ENCODE assay signal across 9 cellular contexts in the genomic region with DNA sequence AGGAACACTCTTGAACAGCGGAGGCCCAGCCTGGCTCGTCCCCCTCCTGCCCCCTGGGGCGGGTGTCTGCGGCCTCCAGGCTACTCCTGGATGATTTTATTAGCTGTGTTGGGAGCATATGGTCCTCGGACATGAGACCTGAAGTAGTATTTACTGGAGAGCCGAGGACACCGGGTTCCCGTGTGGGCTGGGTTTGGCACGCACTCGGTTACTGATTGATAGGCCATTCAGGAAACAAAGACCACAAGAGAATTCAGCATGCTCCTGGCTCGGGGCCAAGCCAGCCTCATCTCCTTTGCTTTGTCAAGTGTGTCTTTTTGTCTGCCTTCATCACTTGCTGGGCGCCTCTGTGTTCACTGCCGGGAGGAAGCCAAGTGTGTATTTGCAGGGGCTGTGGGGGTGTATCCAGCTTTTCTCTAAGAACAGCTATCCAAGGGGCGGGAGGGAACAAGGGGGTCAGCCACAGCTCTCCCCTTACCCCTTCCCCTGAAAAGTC. TPM values are rescaled to one million over a fixed set of nuclear protein-coding genes. Genes with fewer than 3 reads are reported as not detected.
DNase-seq lines count a peak whose midpoint lies in the region; ATAC-seq and TF ChIP-seq lines count a peak whose summit lies in the region.
"Had no signal": no experiment of that assay in that cellular context is flagged by ENCODE, and none has a peak within 500 bp of the region (broad histone marks: within the 10 kb centered on the region; RNA-seq: fewer than 3 reads in every experiment).

No MANE protein-coding gene starts in this region.

- peak overlapping the region; percentile 65 for H3K4me3 Mint-ChIP-seq in CD8-positive, alpha-beta T cell
- H3K4me3 Mint-ChIP-seq in stimulated activated naive CD8-positive, alpha-beta T cell treated with anti-CD3 and anti-CD28 coated beads, Interleukin-15, Interleukin-2, amounts not matched to agents 100 ng/mL and 50 ng/mL, for 24 hours = peak overlapping the region; percentile 64

- 44% methylated on average over 13 of the region's 14 CpGs for WGBS in HUES64

- intact Hi-C loops in CD8-positive, alpha-beta T cell (cut with DNase I, micrococcal nuclease) = loop anchor here (1.0 to 5.0 kb wide), 2 partner anchors 13 to 388 kb away; no protein-coding TSS in a partner anchor

- no peak overlapping the region for H3K9ac ChIP-seq in HUES64 (ENCODE audit: low read depth, low read length)
- peak overlapping the region; percentile 47 to 60 for H3K9ac ChIP-seq in mucosa of rectum (ENCODE audit: low read depth in 1 of 2, low read length in 2 of 2)

- H3K27ac Mint-ChIP-seq in CD8-positive, alpha-beta T cell = peak overlapping the region; percentile 92
- H3K27ac Mint-ChIP-seq in stimulated activated naive CD8-positive, alpha-beta T cell treated with anti-CD3 and anti-CD28 coated beads, Interleukin-15, Interleukin-2, amounts not matched to agents 100 ng/mL and 50 ng/mL, for 24 hours = peak overlapping the region; percentile 97

- DNase-seq in CD8-positive, alpha-beta T cell = peak; percentile 70 to 92 (median 86)
- DNase-seq in T-helper 2 cell (peak; percentile 41 to 94 (median 73)), amniotic epithelial cell (ENCODE audit: low read depth) (peak; percentile 30), GM03348 (ENCODE audit: low spot score) (no peak)

- TF ChIP-seq CTCF in CD8-positive, alpha-beta T cell (IDR thresholded peaks at IDR 0.05) = no peak

- peak; percentile 54 for ATAC-seq in CD8-positive, alpha-beta T cell
- peak; percentile 36 for ATAC-seq in GM19463 (IDR thresholded peaks at IDR 0.05; ENCODE audit: unreplicated experiment)

- peaks cover 50% of the 10 kb centered on the region for H3K4me1 Mint-ChIP-seq in CD8-positive, alpha-beta T cell (ENCODE audit: low read depth)
- H3K4me1 Mint-ChIP-seq in stimulated activated naive CD8-positive, alpha-beta T cell treated with anti-CD3 and anti-CD28 coated beads, Interleukin-15, Interleukin-2, amounts not matched to agents 100 ng/mL and 50 ng/mL, for 24 hours (ENCODE audit: low read depth) = peaks cover 66% of the 10 kb centered on the region

- peak overlapping the region; percentile 9 for H3K4me3 ChIP-seq in CD8-positive, alpha-beta T cell (ENCODE audit: low read depth, low read length)
- H3K4me3 ChIP-seq in HUES64 (ENCODE audit: low read length) (no peak overlapping the region), mucosa of rectum (ENCODE audit: low read length in 2 of 2) (peak overlapping the region in 1 of 2 donors; percentile 37)

- H3K36me3 ChIP-seq in CD8-positive, alpha-beta T cell (ENCODE audit: insufficient read depth, low read length) = no peaks in the 10 kb centered on the region
- H3K36me3 ChIP-seq in HUES64 (ENCODE audit: insufficient read depth, low read length) (no peaks in the 10 kb centered on the region), mucosa of rectum (ENCODE audit: control insufficient read depth in 2 of 2, insufficient read depth in 2 of 2, low read length in 2 of 2) (no peaks in the 10 kb centered on the region)
- H3K36me3 ChIP-seq: heart right ventricle had no signal

- H3K9me3 ChIP-seq in CD8-positive, alpha-beta T cell (ENCODE audit: low read length) = no peaks in the 10 kb centered on the region
- H3K9me3 ChIP-seq in HUES64 (ENCODE audit: insufficient read depth, low read depth, low read length) (no peaks in the 10 kb centered on the region), mucosa of rectum (ENCODE audit: control insufficient read depth in 2 of 2, low read length in 2 of 2) (no peaks in the 10 kb centered on the region)
- H3K9me3 ChIP-seq: heart right ventricle had no signal

- no peaks in the 10 kb centered on the region for H3K36me3 Mint-ChIP-seq in CD8-positive, alpha-beta T cell
- H3K36me3 Mint-ChIP-seq in stimulated activated naive CD8-positive, alpha-beta T cell treated with anti-CD3 and anti-CD28 coated beads, Interleukin-15, Interleukin-2, amounts not matched to agents 100 ng/mL and 50 ng/mL, for 24 hours (ENCODE audit: low read depth) = no peaks in the 10 kb centered on the region

- peaks cover 46% of the 10 kb centered on the region for H3K4me1 ChIP-seq in CD8-positive, alpha-beta T cell (ENCODE audit: insufficient read depth, low read length)
- H3K4me1 ChIP-seq in HUES64 (ENCODE audit: insufficient read depth, low read length) (peaks cover 28% of the 10 kb centered on the region), mucosa of rectum (ENCODE audit: control insufficient read depth in 2 of 2, insufficient read depth in 2 of 2, low read length in 2 of 2) (peaks cover 36 to 38% of the 10 kb centered on the region in 2 donors)

- no peaks in the 10 kb centered on the region for H3K27me3 ChIP-seq in CD8-positive, alpha-beta T cell (ENCODE audit: insufficient read depth, low read length)
- no peaks in the 10 kb centered on the region for H3K27me3 ChIP-seq in HUES64 (ENCODE audit: insufficient read depth, low read length)
- no peaks in the 10 kb centered on the region for H3K27me3 ChIP-seq in mucosa of rectum (ENCODE audit: control insufficient read depth in 2 of 2, insufficient read depth in 2 of 2, low read length in 2 of 2)

- CTCF ChIA-PET in CD8-positive, alpha-beta T cell (lab: Charles Lee) = interaction anchor here (0.7 to 12.9 kb wide), 13 partner anchors 9 to 389 kb away, joined by 3 to 431 read pairs (median 11); a partner anchor contains a TSS

- POLR2A ChIA-PET in CD8-positive, alpha-beta T cell (lab: Charles Lee) = interaction anchor here (0.7 to 1.9 kb wide), 7 partner anchors 9 to 188 kb away, joined by 3 to 7 read pairs (median 4); no protein-coding TSS in a partner anchor

- no peaks in the 10 kb centered on the region for H3K9me3 Mint-ChIP-seq in CD8-positive, alpha-beta T cell
- H3K9me3 Mint-ChIP-seq in stimulated activated naive CD8-positive, alpha-beta T cell treated with anti-CD3 and anti-CD28 coated beads, Interleukin-15, Interleukin-2, amounts not matched to agents 100 ng/mL and 50 ng/mL, for 24 hours = no peaks in the 10 kb centered on the region

- no peaks in the 10 kb centered on the region for H3K27me3 Mint-ChIP-seq in CD8-positive, alpha-beta T cell (ENCODE audit: low read depth)
- no peaks in the 10 kb centered on the region for H3K27me3 Mint-ChIP-seq in stimulated activated naive CD8-positive, alpha-beta T cell treated with anti-CD3 and anti-CD28 coated beads, Interleukin-15, Interleukin-2, amounts not matched to agents 100 ng/mL and 50 ng/mL, for 24 hours

- peak overlapping the region; percentile 20 for H3K27ac ChIP-seq in CD8-positive, alpha-beta T cell (ENCODE audit: low read depth, low read length)
- H3K27ac ChIP-seq in HUES64 (ENCODE audit: low read depth, low read length) (peak overlapping the region; percentile 64; the same call in 1 of the 2 replicates), mucosa of rectum (ENCODE audit: low read depth in 2 of 2, low read length in 2 of 2) (peak overlapping the region; percentile 87 to 88)

RNA-seq across cellular contexts. Expression of a gene that starts 9.7 kb away (rescaled TPM):
- total RNA-seq in CD8-positive, alpha-beta T cell = 1 to 10 TPM; 9.1 to 9.6 TPM
- polyA plus RNA-seq in HUES64 (2013, experiment 1 of 2) = 0.20 TPM
- polyA plus RNA-seq in HUES64 (2013, experiment 2 of 2) = not detected

RNA-seq across cellular contexts. Expression of a gene that starts 17.8 kb away (rescaled TPM):
- 1 to 10 TPM; 1.3 to 1.8 TPM for total RNA-seq in CD8-positive, alpha-beta T cell
- 0.15 TPM for polyA plus RNA-seq in HUES64 (2013, experiment 1 of 2)
- polyA plus RNA-seq in HUES64 (2013, experiment 2 of 2) = 0.06 TPM

Comparison
In these comparisons a context has a peak if more than half of its experiments do, and no peak if none do; other contexts are left out.
1. H3K27ac ChIP-seq: peak in every context shown above with its lines; median percentile 88 in mucosa of rectum; 64 in HUES64; 20 in CD8-positive, alpha-beta T cell.